28 cellular contexts compared by ENCODE assay signal in the genomic region with DNA sequence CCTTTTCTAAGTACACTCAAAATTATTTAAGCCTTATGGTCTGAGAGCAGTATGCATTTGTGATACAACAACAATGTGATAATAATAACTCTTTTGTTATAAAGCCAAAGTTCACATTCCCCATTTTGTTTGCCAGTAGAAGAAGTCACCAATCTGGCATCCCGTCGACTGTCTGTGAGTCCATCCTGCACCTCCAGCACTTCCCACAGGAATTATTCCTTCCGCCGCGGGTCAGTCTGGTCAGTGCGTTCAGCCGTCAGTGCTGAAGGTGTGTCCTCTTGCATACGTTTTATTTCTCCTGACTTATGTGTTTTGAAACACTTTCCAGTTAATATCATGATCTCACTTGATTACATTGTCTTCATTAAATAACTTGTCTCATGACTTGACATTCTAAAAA.
"Had no signal": no experiment of that assay in that cellular context is flagged by ENCODE, and none has a peak within 500 bp of the region (broad histone marks: within the 10 kb centered on the region; RNA-seq: fewer than 3 reads in every experiment).

No MANE protein-coding gene starts in this region.

- H3K36me3 Mint-ChIP-seq: stimulated activated effector memory CD8-positive, alpha-beta T cell treated with anti-CD3 and anti-CD28 coated beads, Interleukin-12 subunit alpha, Interleukin-12 subunit beta, amount 100 ng/mL, for 72 hours; stimulated activated memory B cell treated with anti-CD40 and anti-IgM and Interleukin-4, amounts not matched to agents 10 μg/mL and 1 μg/mL and 100 μg/mL, for 72 hours; stimulated activated naive B cell treated with anti-CD40 and anti-IgM and Interleukin-4, amounts not matched to agents 10 μg/mL and 1 μg/mL and 100 μg/mL, for 72 hours; type B pancreatic cell had no signal

- H3K4me1 ChIP-seq: stomach, suprapubic skin, thyroid gland, tibial artery, tibial nerve, transverse colon, upper lobe of left lung, upper lobe of right lung, uterus had no signal

- H3K4me1 Mint-ChIP-seq: stimulated activated effector memory CD8-positive, alpha-beta T cell treated with anti-CD3 and anti-CD28 coated beads, Interleukin-12 subunit alpha, Interleukin-12 subunit beta, amount 100 ng/mL, for 72 hours; stimulated activated memory B cell treated with anti-CD40 and anti-IgM and Interleukin-4, amounts not matched to agents 10 μg/mL and 1 μg/mL and 100 μg/mL, for 72 hours; stimulated activated naive B cell treated with anti-CD40 and anti-IgM and Interleukin-4, amounts not matched to agents 10 μg/mL and 1 μg/mL and 100 μg/mL, for 72 hours; stimulated activated naive CD8-positive, alpha-beta T cell treated with anti-CD3 and anti-CD28 coated beads, Interleukin-15, amount 100 ng/mL, for 72 hours had no signal

- H3K4me3 Mint-ChIP-seq: stimulated activated effector memory CD8-positive, alpha-beta T cell treated with anti-CD3 and anti-CD28 coated beads, Interleukin-12 subunit alpha, Interleukin-12 subunit beta, amount 100 ng/mL, for 72 hours; stimulated activated memory B cell treated with anti-CD40 and anti-IgM and Interleukin-4, amounts not matched to agents 10 μg/mL and 1 μg/mL and 100 μg/mL, for 72 hours; stimulated activated naive B cell treated with anti-CD40 and anti-IgM and Interleukin-4, amounts not matched to agents 10 μg/mL and 1 μg/mL and 100 μg/mL, for 72 hours; stimulated activated naive CD8-positive, alpha-beta T cell treated with anti-CD3 and anti-CD28 coated beads, Interleukin-15, amount 100 ng/mL, for 72 hours; stimulated activated naive CD8-positive, alpha-beta T cell treated with anti-CD3 and anti-CD28 coated beads, Interleukin-15, Interleukin-2, amounts not matched to agents 100 ng/mL and 50 ng/mL, for 24 hours; type B pancreatic cell had no signal

- H3K9me3 Mint-ChIP-seq: stimulated activated effector memory CD8-positive, alpha-beta T cell treated with anti-CD3 and anti-CD28 coated beads, Interleukin-12 subunit alpha, Interleukin-12 subunit beta, amount 100 ng/mL, for 72 hours; stimulated activated naive CD8-positive, alpha-beta T cell treated with anti-CD3 and anti-CD28 coated beads, Interleukin-15, amount 100 ng/mL, for 72 hours; stimulated activated naive CD8-positive, alpha-beta T cell treated with anti-CD3 and anti-CD28 coated beads, Interleukin-15, Interleukin-2, amounts not matched to agents 100 ng/mL and 50 ng/mL, for 24 hours; type B pancreatic cell had no signal

- H3K9me3 ChIP-seq: stomach, suprapubic skin, testis, thoracic aorta, thyroid gland, tibial artery, tibial nerve, transverse colon, upper lobe of left lung, upper lobe of right lung, uterus had no signal

- DNase-seq: stimulated activated CD4-positive, alpha-beta T cell treated with anti-CD3 and anti-CD28 coated beads, Interleukin-2, amount 100 ng/mL, for 24 hours; stimulated activated CD4-positive, alpha-beta T cell treated with anti-CD3 and anti-CD28 coated beads, Interleukin-2, amount 100 ng/mL, for 48 hours; stimulated activated CD4-positive, alpha-beta T cell treated with anti-CD3 and anti-CD28 coated beads, Interleukin-4, amount 100 ng/mL, for 1 hour; stimulated activated CD4-positive, alpha-beta T cell treated with anti-CD3 and anti-CD28 coated beads, Interleukin-4, amount 100 ng/mL, for 24 hours; stimulated activated CD4-positive, alpha-beta T cell treated with anti-CD3 and anti-CD28 coated beads, Interleukin-4, amount 100 ng/mL, for 4 hours; stimulated activated CD8-positive, alpha-beta memory T cell treated with anti-CD3 and anti-CD28 coated beads, Interleukin-4, amount 100 ng/mL, for 48 hours; stimulated activated naive B cell treated with anti-CD40 and anti-IgM and Interleukin-4, amounts not matched to agents 10 μg/mL and 1 μg/mL and 100 μg/mL, for 72 hours; stimulated activated naive CD4-positive, alpha-beta T cell; stimulated activated naive CD4-positive, alpha-beta T cell treated with Interleukin-2 at 50 U/mL for 16 hours; stimulated activated naive CD8-positive, alpha-beta T cell treated with anti-CD3 and anti-CD28 coated beads, Interleukin-15, amount 100 ng/mL, for 72 hours; stimulated activated naive CD8-positive, alpha-beta T cell treated with anti-CD3 and anti-CD28 coated beads, Interleukin-15, Interleukin-2, amounts not matched to agents 100 U/mL and 50 U/mL, for 24 hours; stomach; substantia nigra; testis; thyroid gland; tibial artery; transverse colon; trophoblast cell; upper lobe of left lung; upper lobe of right lung; uterus had no signal

- H3K27ac ChIP-seq: stomach, suprapubic skin, testis, thoracic aorta, thyroid gland, tibial artery, tibial nerve, transverse colon, upper lobe of left lung, upper lobe of right lung, uterus had no signal

- ATAC-seq: stimulated activated effector memory CD8-positive, alpha-beta T cell treated with anti-CD3 and anti-CD28 coated beads, Interleukin-12 subunit alpha, Interleukin-12 subunit beta, amount 100 ng/mL, for 72 hours; stimulated activated memory B cell treated with anti-CD40 and anti-IgM and Interleukin-4, amounts not matched to agents 10 μg/mL and 1 μg/mL and 100 μg/mL, for 72 hours; stimulated activated naive B cell treated with anti-CD40 and anti-IgM and Interleukin-4, amounts not matched to agents 10 μg/mL and 1 μg/mL and 100 μg/mL, for 72 hours; stimulated activated naive CD8-positive, alpha-beta T cell treated with anti-CD3 and anti-CD28 coated beads, Interleukin-15, amount 100 ng/mL, for 72 hours; stimulated activated naive CD8-positive, alpha-beta T cell treated with anti-CD3 and anti-CD28 coated beads, Interleukin-15, Interleukin-2, amounts not matched to agents 100 U/mL and 50 U/mL, for 24 hours; upper lobe of right lung had no signal

- H3K36me3 ChIP-seq: stomach, suprapubic skin, thoracic aorta, thyroid gland, tibial artery, tibial nerve, transverse colon, upper lobe of left lung, upper lobe of right lung, uterus had no signal

- H3K27ac Mint-ChIP-seq: stimulated activated effector memory CD8-positive, alpha-beta T cell treated with anti-CD3 and anti-CD28 coated beads, Interleukin-12 subunit alpha, Interleukin-12 subunit beta, amount 100 ng/mL, for 72 hours; stimulated activated memory B cell treated with anti-CD40 and anti-IgM and Interleukin-4, amounts not matched to agents 10 μg/mL and 1 μg/mL and 100 μg/mL, for 72 hours; stimulated activated naive B cell treated with anti-CD40 and anti-IgM and Interleukin-4, amounts not matched to agents 10 μg/mL and 1 μg/mL and 100 μg/mL, for 72 hours; stimulated activated naive CD8-positive, alpha-beta T cell treated with anti-CD3 and anti-CD28 coated beads, Interleukin-15, amount 100 ng/mL, for 72 hours; stimulated activated naive CD8-positive, alpha-beta T cell treated with anti-CD3 and anti-CD28 coated beads, Interleukin-15, Interleukin-2, amounts not matched to agents 100 ng/mL and 50 ng/mL, for 24 hours; type B pancreatic cell had no signal

- H3K27me3 ChIP-seq: stomach, suprapubic skin, testis, thyroid gland, tibial artery, tibial nerve, transverse colon, upper lobe of left lung, upper lobe of right lung had no signal

- H3K27me3 Mint-ChIP-seq: stimulated activated memory B cell treated with anti-CD40 and anti-IgM and Interleukin-4, amounts not matched to agents 10 μg/mL and 1 μg/mL and 100 μg/mL, for 72 hours; stimulated activated naive B cell treated with anti-CD40 and anti-IgM and Interleukin-4, amounts not matched to agents 10 μg/mL and 1 μg/mL and 100 μg/mL, for 72 hours had no signal

- H3K4me3 ChIP-seq: stomach, suprapubic skin, testis, thoracic aorta, thyroid gland, tibial artery, tibial nerve, transverse colon, upper lobe of left lung, upper lobe of right lung, uterus had no signal
